ENCODE assay signal across 10 cellular contexts in the genomic region with DNA sequence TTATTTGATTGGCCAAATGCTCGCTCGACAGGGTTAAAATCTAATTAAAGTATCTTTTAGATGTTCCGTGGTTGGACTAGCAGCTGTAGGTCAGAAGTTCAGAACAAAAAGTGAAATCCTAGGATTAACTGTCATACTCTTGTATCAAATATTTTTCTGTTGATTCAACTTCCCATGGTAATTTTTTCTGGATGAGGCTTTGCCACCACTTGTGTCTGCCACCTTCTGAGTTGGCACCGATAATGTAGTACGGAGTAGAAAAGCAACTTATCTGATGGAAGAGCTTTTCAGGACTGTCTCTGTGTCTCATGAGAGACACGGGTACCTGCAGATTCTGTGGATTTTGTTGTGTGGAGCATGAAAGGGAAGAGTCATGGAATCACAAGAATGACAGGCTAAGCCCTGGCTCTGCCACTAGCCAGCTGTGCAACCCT. TPM values are rescaled to one million over a fixed set of nuclear protein-coding genes. Genes with fewer than 3 reads are reported as not detected.
DNase-seq lines count a peak whose midpoint lies in the region; ATAC-seq and TF ChIP-seq lines count a peak whose summit lies in the region.
"Had no signal": no experiment of that assay in that cellular context is flagged by ENCODE, and none has a peak within 500 bp of the region (broad histone marks: within the 10 kb centered on the region; RNA-seq: fewer than 3 reads in every experiment).

No MANE protein-coding gene starts in this region.

- H3K4me2 ChIP-seq in SK-N-SH = peak overlapping the region; percentile 67

- peaks cover 32% of the 10 kb centered on the region for H3F3A ChIP-seq in SK-N-SH (replicated peaks; ENCODE audit: insufficient read depth)

- 14% methylated on average over 6 of the region's 6 CpGs for WGBS in SK-N-SH (ENCODE audit: low lambda C conversion rate)

- TF ChIP-seq EP300 in SK-N-SH (IDR thresholded peaks at IDR 0.05; ENCODE audit: borderline replicate concordance in 1 of 2, low read depth in 1 of 2, low read length in 1 of 2) = peak in 1 of 2 experiments; percentile 86; a peak in 2 of 4 replicates

- H2AFZ ChIP-seq in SK-N-SH (ENCODE audit: low read depth) = no peak overlapping the region

- H3K9ac ChIP-seq in SK-N-SH = peak overlapping the region; percentile 30

- H3K9me3 ChIP-seq in SK-N-SH = no peaks in the 10 kb centered on the region

- H3K9me2 ChIP-seq in SK-N-SH = no peaks in the 10 kb centered on the region

- peaks cover 16 to 29% of the 10 kb centered on the region in 2 experiments for H3K4me1 ChIP-seq in SK-N-SH (ENCODE audit: control insufficient read depth in 1 of 2, insufficient read depth in 2 of 2, low read depth in 1 of 2, low read length in 1 of 2)

- H3K27ac ChIP-seq in SK-N-SH (ENCODE audit: low read depth in 2 of 2, low read length in 1 of 2) = peak overlapping the region; percentile 71 to 76

- TF ChIP-seq RAD21 in SK-N-SH (IDR thresholded peaks at IDR 0.05; ENCODE audit: low read length) = no peak

- no peaks in the 10 kb centered on the region for H4K20me1 ChIP-seq in SK-N-SH (ENCODE audit: insufficient read depth)

- no peaks in the 10 kb centered on the region for H3K36me3 ChIP-seq in SK-N-SH (replicated peaks in 1 of 2; ENCODE audit: control insufficient read depth in 1 of 2, insufficient read depth in 2 of 2, low read length in 1 of 2)

- H3K4me3 ChIP-seq in SK-N-SH (ENCODE audit: low read depth in 2 of 2, low read length in 1 of 2) = 0 out of 4 replicates have a peak overlapping the region, but pooled peaks of 1 of the 2 experiments have one; percentile 9

- DNase-seq in ELR (ENCODE audit: low read depth) (peak; percentile 86), SK-N-SH (no peak), fibroblast of the conjunctiva (ENCODE audit: low read depth) (peak; percentile 59), sciatic nerve (ENCODE audit: low spot score) (no peak), NCI-H187 (lab: John Stamatoyannopoulos, UW) (no peak), HT-29 (ENCODE audit: low spot score) (no peak)
- no peak for DNase-seq in activated CD4-positive, alpha-beta T cell treated with anti-CD3 and anti-CD28 coated beads for 4 hours
- DNase-seq: kidney, NCI-H1436 had no signal

- no peak for TF ChIP-seq CTCF in SK-N-SH (IDR thresholded peaks at IDR 0.05)

- POLR2A ChIA-PET in SK-N-SH (lab: Yijun Ruan, JAX) = no interaction called here

- no peaks in the 10 kb centered on the region for H3K79me2 ChIP-seq in SK-N-SH (ENCODE audit: insufficient read depth)

- ATAC-seq in sciatic nerve (peak; percentile 22), HG02678 (IDR thresholded peaks at IDR 0.05; ENCODE audit: unreplicated experiment) (no peak)

- CTCF ChIA-PET in SK-N-SH (lab: Yijun Ruan, JAX) = interaction anchor here (1.1 kb wide), 1 partner anchor 70 kb away, joined by 5 read pairs; no protein-coding TSS in a partner anchor

- no peaks in the 10 kb centered on the region for H3K27me3 ChIP-seq in SK-N-SH (ENCODE audit: insufficient read depth)

- intact Hi-C loops in sciatic nerve (cut with DNase I) = no loop called here

TF ChIP-seq in SK-N-SH, 30 proteins besides CTCF, POLR2A, EP300 and RAD21 (continues in another document):
- TF ChIP-seq RXRA (IDR thresholded peaks at IDR 0.05; ENCODE audit: borderline replicate concordance, low read depth) (peak; percentile 95), CHD2 (IDR thresholded peaks at IDR 0.05; ENCODE audit: low read length, partially characterized antibody) (no peak), YY1 (IDR thresholded peaks at IDR 0.05; ENCODE audit: low read depth) (no peak), MEF2A (IDR thresholded peaks at IDR 0.05; ENCODE audit: borderline replicate concordance, low read depth) (no peak), GATA2 (CRISPR knock-in tag; IDR thresholded peaks at IDR 0.05) (no peak), TEAD4 (IDR thresholded peaks at IDR 0.05; ENCODE audit: borderline replicate concordance, insufficient read depth) (0 out of 2 replicates have a peak, but pooled peaks have one; percentile 42), TAF1 (IDR thresholded peaks at IDR 0.05; ENCODE audit: borderline replicate concordance, low read depth, low read length) (no peak), TCF12 (IDR thresholded peaks at IDR 0.05) (peak; percentile 85), NRF1 (IDR thresholded peaks at IDR 0.05; ENCODE audit: low read depth, low read length) (no peak), EZH2phosphoT487 (IDR thresholded peaks at IDR 0.05; ENCODE audit: borderline replicate concordance, low read depth) (no peak), SMC3 (IDR thresholded peaks at IDR 0.05; ENCODE audit: low read depth, low read length) (no peak), POLR2AphosphoS5 (IDR thresholded peaks at IDR 0.05; ENCODE audit: low read depth, low read length) (peak; percentile 25; the same call in 1 of the 2 replicates), GABPA (IDR thresholded peaks at IDR 0.05; ENCODE audit: low read depth) (peak; percentile 27; the same call in 1 of the 2 replicates), MXI1 (IDR thresholded peaks at IDR 0.05; ENCODE audit: low read depth, low read length) (no peak), NFIC (IDR thresholded peaks at IDR 0.05; ENCODE audit: borderline replicate concordance) (peak; percentile 88), RFX5 (IDR thresholded peaks at IDR 0.05; ENCODE audit: low read length) (no peak), FOXJ3 (CRISPR knock-in tag; IDR thresholded peaks at IDR 0.05) (no peak), JUND (IDR thresholded peaks at IDR 0.05) (peak; percentile 88), ELF1 (IDR thresholded peaks at IDR 0.05) (no peak), FOXM1 (IDR thresholded peaks at IDR 0.05; ENCODE audit: low read depth) (no peak)
- TF ChIP-seq, protein P1, sequence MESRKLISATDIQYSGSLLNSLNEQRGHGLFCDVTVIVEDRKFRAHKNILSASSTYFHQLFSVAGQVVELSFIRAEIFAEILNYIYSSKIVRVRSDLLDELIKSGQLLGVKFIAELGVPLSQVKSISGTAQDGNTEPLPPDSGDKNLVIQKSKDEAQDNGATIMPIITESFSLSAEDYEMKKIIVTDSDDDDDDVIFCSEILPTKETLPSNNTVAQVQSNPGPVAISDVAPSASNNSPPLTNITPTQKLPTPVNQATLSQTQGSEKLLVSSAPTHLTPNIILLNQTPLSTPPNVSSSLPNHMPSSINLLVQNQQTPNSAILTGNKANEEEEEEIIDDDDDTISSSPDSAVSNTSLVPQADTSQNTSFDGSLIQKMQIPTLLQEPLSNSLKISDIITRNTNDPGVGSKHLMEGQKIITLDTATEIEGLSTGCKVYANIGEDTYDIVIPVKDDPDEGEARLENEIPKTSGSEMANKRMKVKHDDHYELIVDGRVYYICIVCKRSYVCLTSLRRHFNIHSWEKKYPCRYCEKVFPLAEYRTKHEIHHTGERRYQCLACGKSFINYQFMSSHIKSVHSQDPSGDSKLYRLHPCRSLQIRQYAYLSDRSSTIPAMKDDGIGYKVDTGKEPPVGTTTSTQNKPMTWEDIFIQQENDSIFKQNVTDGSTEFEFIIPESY (IDR thresholded peaks at IDR 0.05; ENCODE audit: borderline replicate concordance, low read depth) = no peak
- TF ChIP-seq, protein P2, sequence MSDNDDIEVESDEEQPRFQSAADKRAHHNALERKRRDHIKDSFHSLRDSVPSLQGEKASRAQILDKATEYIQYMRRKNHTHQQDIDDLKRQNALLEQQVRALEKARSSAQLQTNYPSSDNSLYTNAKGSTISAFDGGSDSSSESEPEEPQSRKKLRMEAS (IDR thresholded peaks at IDR 0.05; ENCODE audit: low read depth) = peak; percentile 48; the same call in 1 of the 2 replicates
- TF ChIP-seq, protein P3, sequence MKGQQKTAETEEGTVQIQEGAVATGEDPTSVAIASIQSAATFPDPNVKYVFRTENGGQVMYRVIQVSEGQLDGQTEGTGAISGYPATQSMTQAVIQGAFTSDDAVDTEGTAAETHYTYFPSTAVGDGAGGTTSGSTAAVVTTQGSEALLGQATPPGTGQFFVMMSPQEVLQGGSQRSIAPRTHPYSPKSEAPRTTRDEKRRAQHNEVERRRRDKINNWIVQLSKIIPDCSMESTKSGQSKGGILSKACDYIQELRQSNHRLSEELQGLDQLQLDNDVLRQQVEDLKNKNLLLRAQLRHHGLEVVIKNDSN (IDR thresholded peaks at IDR 0.05; ENCODE audit: borderline replicate concordance, low read depth) = no peak
- TF ChIP-seq, protein P4, sequence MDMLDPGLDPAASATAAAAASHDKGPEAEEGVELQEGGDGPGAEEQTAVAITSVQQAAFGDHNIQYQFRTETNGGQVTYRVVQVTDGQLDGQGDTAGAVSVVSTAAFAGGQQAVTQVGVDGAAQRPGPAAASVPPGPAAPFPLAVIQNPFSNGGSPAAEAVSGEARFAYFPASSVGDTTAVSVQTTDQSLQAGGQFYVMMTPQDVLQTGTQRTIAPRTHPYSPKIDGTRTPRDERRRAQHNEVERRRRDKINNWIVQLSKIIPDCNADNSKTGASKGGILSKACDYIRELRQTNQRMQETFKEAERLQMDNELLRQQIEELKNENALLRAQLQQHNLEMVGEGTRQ (IDR thresholded peaks at IDR 0.05; ENCODE audit: borderline replicate concordance, low read depth, low read length) = no peak
- TF ChIP-seq, protein P5, sequence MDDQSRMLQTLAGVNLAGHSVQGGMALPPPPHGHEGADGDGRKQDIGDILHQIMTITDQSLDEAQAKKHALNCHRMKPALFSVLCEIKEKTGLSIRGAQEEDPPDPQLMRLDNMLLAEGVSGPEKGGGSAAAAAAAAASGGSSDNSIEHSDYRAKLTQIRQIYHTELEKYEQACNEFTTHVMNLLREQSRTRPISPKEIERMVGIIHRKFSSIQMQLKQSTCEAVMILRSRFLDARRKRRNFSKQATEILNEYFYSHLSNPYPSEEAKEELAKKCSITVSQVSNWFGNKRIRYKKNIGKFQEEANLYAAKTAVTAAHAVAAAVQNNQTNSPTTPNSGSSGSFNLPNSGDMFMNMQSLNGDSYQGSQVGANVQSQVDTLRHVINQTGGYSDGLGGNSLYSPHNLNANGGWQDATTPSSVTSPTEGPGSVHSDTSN (IDR thresholded peaks at IDR 0.05) = peak; percentile 56; the same call in 1 of the 2 replicates
- TF ChIP-seq, protein P6, sequence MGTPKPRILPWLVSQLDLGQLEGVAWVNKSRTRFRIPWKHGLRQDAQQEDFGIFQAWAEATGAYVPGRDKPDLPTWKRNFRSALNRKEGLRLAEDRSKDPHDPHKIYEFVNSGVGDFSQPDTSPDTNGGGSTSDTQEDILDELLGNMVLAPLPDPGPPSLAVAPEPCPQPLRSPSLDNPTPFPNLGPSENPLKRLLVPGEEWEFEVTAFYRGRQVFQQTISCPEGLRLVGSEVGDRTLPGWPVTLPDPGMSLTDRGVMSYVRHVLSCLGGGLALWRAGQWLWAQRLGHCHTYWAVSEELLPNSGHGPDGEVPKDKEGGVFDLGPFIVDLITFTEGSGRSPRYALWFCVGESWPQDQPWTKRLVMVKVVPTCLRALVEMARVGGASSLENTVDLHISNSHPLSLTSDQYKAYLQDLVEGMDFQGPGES (IDR thresholded peaks at IDR 0.05; ENCODE audit: low read depth, low read length) = no peak

RNA-seq across cellular contexts. Expression of a gene that starts 44.6 kb away (rescaled TPM):
- 204 and 242 TPM in 2 replicates for polyA plus RNA-seq in SK-N-SH (2012; rRNA removed)
- polyA plus RNA-seq in SK-N-SH (2012; cell fraction: cytosol; rRNA removed) = 282 and 327 TPM in 2 replicates
- 113 and 197 TPM in 2 replicates for polyA plus RNA-seq in SK-N-SH (2012; cell fraction: nucleus; rRNA removed)
- total RNA-seq in sciatic nerve = 419 TPM
- 3.2 and 6.3 TPM in 2 replicates for total RNA-seq in HT-29 (2014; rRNA removed; shearing (Covaris generic))

Comparison
In these comparisons a context has a peak if more than half of its experiments do, and no peak if none do; other contexts are left out.
1. DNase-seq: peak in ELR (single experiment) and fibroblast of the conjunctiva (single experiment); none in SK-N-SH (single experiment), sciatic nerve (single experiment), NCI-H187 (0 of 2), activated CD4-positive, alpha-beta T cell treated with anti-CD3 and anti-CD28 coated beads for 4 hours (0 of 2) and HT-29 (single experiment).
2. RNA of a gene that starts 44.6 kb away (total RNA-seq): 419 TPM in sciatic nerve (single experiment); 3.2 to 6.3 TPM in HT-29; every median in the first group is over 10 times any median in the second.